ENCODE assay signal across 20 cellular contexts in genomic region chr9:4305586-4305985, GRCh38. TPM values are rescaled to one million over a fixed set of nuclear protein-coding genes. Genes with fewer than 3 reads are reported as not detected.
A peak's percentile ranks its signal among the peaks of the same experiment; 100 is the strongest.
DNase-seq lines count a peak whose midpoint lies in the region; ATAC-seq, FAIRE-seq and TF ChIP-seq lines count a peak whose summit lies in the region.
"Had no signal": no experiment of that assay in that cellular context is flagged by ENCODE, and none has a peak within 500 bp of the region (broad histone marks: within the 10 kb centered on the region; RNA-seq: fewer than 3 reads in every experiment).

No MANE protein-coding gene starts in this region.

- H3K4me1 Mint-ChIP-seq in activated naive CD4-positive, alpha-beta T cell treated with anti-CD3 and anti-CD28 coated beads for 36 hours (ENCODE audit: low read depth) = peaks cover 56% of the 10 kb centered on the region
- H3K4me1 Mint-ChIP-seq: activated B cell treated with CpG ODN at 0.5 μM for 24 hours had no signal

- H3K9me3 Mint-ChIP-seq in activated naive CD4-positive, alpha-beta T cell treated with anti-CD3 and anti-CD28 coated beads, Interleukin-2, amount 50 U/mL, for 72 hours = no peaks in the 10 kb centered on the region
- no peaks in the 10 kb centered on the region for H3K9me3 Mint-ChIP-seq in activated naive CD4-positive, alpha-beta T cell treated with anti-CD3 and anti-CD28 coated beads for 36 hours
- H3K9me3 Mint-ChIP-seq: activated B cell treated with CpG ODN at 0.5 μM for 24 hours; activated T-cell treated with anti-CD3 and anti-CD28 coated beads, Interleukin-2, amount 50 U/mL, for 4 hours; T-helper 2 cell treated with Interferon-gamma antibody and Interleukin-4, amounts not matched to agents 5 μg/mL and 100 μg/mL, for 36 hours had no signal

- peak overlapping the region; percentile 29; the same call in 1 of the 2 replicates for H2AFZ ChIP-seq in GM12878 (ENCODE audit: control insufficient read depth, low read depth, low read length)

- H3K4me3 Mint-ChIP-seq in activated naive CD4-positive, alpha-beta T cell treated with anti-CD3 and anti-CD28 coated beads for 36 hours = no peak overlapping the region
- H3K4me3 Mint-ChIP-seq: activated B cell treated with CpG ODN at 0.5 μM for 24 hours; activated T-cell treated with anti-CD3 and anti-CD28 coated beads, Interleukin-2, amount 50 U/mL, for 4 hours; brain; T-helper 2 cell treated with Interferon-gamma antibody and Interleukin-4, amounts not matched to agents 5 μg/mL and 100 μg/mL, for 36 hours had no signal

- no peaks in the 10 kb centered on the region for H3K36me3 Mint-ChIP-seq in activated naive CD4-positive, alpha-beta T cell treated with anti-CD3 and anti-CD28 coated beads, Interleukin-2, amount 50 U/mL, for 72 hours
- no peaks in the 10 kb centered on the region for H3K36me3 Mint-ChIP-seq in activated naive CD4-positive, alpha-beta T cell treated with anti-CD3 and anti-CD28 coated beads for 36 hours (ENCODE audit: low read depth)
- H3K36me3 Mint-ChIP-seq: brain had no signal

- intact Hi-C loops in activated naive CD4-positive, alpha-beta T cell treated with anti-CD3 and anti-CD28 coated beads for 36 hours (cut with micrococcal nuclease) = loop anchor here (5.0 to 10.0 kb wide), 2 partner anchors 437 to 1319 kb away; partner anchors contain the start of genes AK3 and RIC1
- intact Hi-C loops in GM12878 (cut with micrococcal nuclease; ENCODE audit: unreplicated experiment) = no loop called here
- intact Hi-C loops in kidney (cut with DNase I) = no loop called here

- SMC1A ChIA-PET in GM12878 (lab: Charles Lee; ENCODE audit: uncharacterized antibody, unreplicated experiment) = interaction anchor here (0.8 kb wide), 1 partner anchor 33 kb away, joined by 3 read pairs; no protein-coding TSS in a partner anchor

- no peak for TF ChIP-seq RAD21 in GM12878 (IDR thresholded peaks at IDR 0.05; ENCODE audit: insufficient read depth, low read depth, low read length)

- no peaks in the 10 kb centered on the region for H4K20me1 ChIP-seq in GM12878 (ENCODE audit: control insufficient read depth, insufficient read depth)

- peak overlapping the region; percentile 22 to 53 for H3K27ac Mint-ChIP-seq in activated naive CD4-positive, alpha-beta T cell treated with anti-CD3 and anti-CD28 coated beads, Interleukin-2, amount 50 U/mL, for 72 hours
- H3K27ac Mint-ChIP-seq in activated naive CD4-positive, alpha-beta T cell treated with anti-CD3 and anti-CD28 coated beads for 36 hours = no peak overlapping the region
- H3K27ac Mint-ChIP-seq: activated B cell treated with CpG ODN at 0.5 μM for 24 hours; brain; T-helper 2 cell treated with Interferon-gamma antibody and Interleukin-4, amounts not matched to agents 5 μg/mL and 100 μg/mL, for 36 hours had no signal

- peaks cover 3% of the 10 kb centered on the region; the same call in 1 of the 2 replicates for H3K4me1 ChIP-seq in GM12878 (ENCODE audit: control insufficient read depth, insufficient read depth, low read length)
- peaks cover 0 to 11% of the 10 kb centered on the region in 2 donors for H3K4me1 ChIP-seq in kidney (ENCODE audit: control insufficient read depth in 1 of 2, insufficient read depth in 1 of 2, low read depth in 1 of 2, low read length in 2 of 2)
- H3K4me1 ChIP-seq: prostate gland had no signal

- no peaks in the 10 kb centered on the region for H3K79me2 ChIP-seq in GM12878 (ENCODE audit: control insufficient read depth, insufficient read depth, low read length)

- no peak for TF ChIP-seq POLR2A in GM12878 (IDR thresholded peaks at IDR 0.05; ENCODE audit: low read depth, low read length)

- ATAC-seq in activated naive CD4-positive, alpha-beta T cell treated with anti-CD3 and anti-CD28 coated beads, Interleukin-2, amount 50 U/mL, for 72 hours = peak; percentile 15 to 47
- ATAC-seq in HG02798 (IDR thresholded peaks at IDR 0.05; ENCODE audit: poor library complexity, unreplicated experiment) (peak; percentile 51), GM12878 (no peak), HG03025 (IDR thresholded peaks at IDR 0.05; ENCODE audit: low FRiP score, unreplicated experiment) (no peak)
- ATAC-seq: SK-N-SH treated with all-trans-retinoic acid at 6 μM for 48 hours had no signal

- FAIRE-seq in GM12878 (lab: Jason Lieb, UNC) (no peak), kidney (lab: Jason Lieb, UNC) (no peak)

- POLR2A ChIA-PET in GM12878 (lab: Charles Lee) = no interaction called here

- RAD21 ChIA-PET in GM12878 (lab: Charles Lee; ENCODE audit: unreplicated experiment) = no interaction called here

- peaks cover 0 to 2% of the 10 kb centered on the region in 2 experiments; a peak in 3 of 4 replicates for H3K27me3 ChIP-seq in GM12878 (replicated peaks in 1 of 2; ENCODE audit: control insufficient read depth in 2 of 2, insufficient read depth in 2 of 2, low read length in 1 of 2)

- CTCF ChIA-PET in activated naive CD4-positive, alpha-beta T cell treated with anti-CD3 and anti-CD28 coated beads for 36 hours (lab: Charles Lee) = interaction anchor here (1.1 to 6.9 kb wide), 4 partner anchors 9 to 339 kb away, joined by 3 to 48 read pairs (median 4); no protein-coding TSS in a partner anchor
- CTCF ChIA-PET in GM12878 (lab: Yijun Ruan, JAX) = interaction anchor here (1.0 to 2.1 kb wide), 4 partner anchors 10 to 35 kb away, joined by 3 to 8 read pairs (median 4); no protein-coding TSS in a partner anchor

- no peak for DNase-seq in activated naive CD4-positive, alpha-beta T cell treated with anti-CD3 and anti-CD28 coated beads, Interleukin-2, amount 50 U/mL, for 72 hours (ENCODE audit: low spot score in 2 of 2)
- no peak for DNase-seq in activated naive CD4-positive, alpha-beta T cell treated with anti-CD3 and anti-CD28 coated beads for 36 hours
- DNase-seq in GM12878 (ENCODE audit: low read depth, low spot score) (no peak), kidney (no peak), NCI-H146 treated with DMSO at 0.1 percent for 48 hours (lab: John Stamatoyannopoulos, UW; ENCODE audit: unreplicated experiment) (no peak), NOMO-1 (lab: John Stamatoyannopoulos, UW; ENCODE audit: unreplicated experiment in 2 of 2) (no peak)
- DNase-seq: activated B cell treated with CpG ODN at 0.5 μM for 24 hours; activated T-cell treated with anti-CD3 and anti-CD28 coated beads, Interleukin-2, amount 50 U/mL, for 4 hours; C1 segment of cervical spinal cord; GOT3; NCI-H146; NCI-H2171 treated with DMSO at 0.1 percent for 48 hours had no signal

- in situ Hi-C loops in GM12878 (cut with MboI) = no loop called here

- no peak overlapping the region for H3K9ac ChIP-seq in GM12878 (ENCODE audit: control insufficient read depth, insufficient read depth, low read length)
- no peak overlapping the region for H3K9ac ChIP-seq in kidney (ENCODE audit: low read length in 2 of 2)

- no peak for TF ChIP-seq EP300 in GM12878 (IDR thresholded peaks at IDR 0.05; ENCODE audit: borderline replicate concordance in 1 of 2, control insufficient read depth in 1 of 2, low read depth in 2 of 2, low read length in 2 of 2)

- TF ChIP-seq CTCF in GM12878 (IDR thresholded peaks at IDR 0.05 in 2 of 3, conservative IDR thresholded peaks at IDR 0.05 in 1 of 3; ENCODE audit: control insufficient read depth in 2 of 3, extremely low read depth in 1 of 3, insufficient read depth in 1 of 3, low read depth in 3 of 3, low read length in 3 of 3) (no peak), kidney (IDR thresholded peaks at IDR 0.05; ENCODE audit: borderline replicate concordance, extremely low read depth, insufficient read depth) (no peak)

- WGBS in GM12878 (ENCODE audit: insufficient coverage, insufficient replicate concordance, low lambda C conversion rate, missing lambda C conversion rate) = 89% methylated on average over 1 of the region's 1 CpG

- H3K4me2 ChIP-seq in GM12878 (ENCODE audit: control insufficient read depth, insufficient read depth) = no peak overlapping the region

- BruUV-seq in GM12878 (replicated peaks; lab: Mats Ljungman, UMichigan) = no TSS peak

- H3K27me3 Mint-ChIP-seq in activated naive CD4-positive, alpha-beta T cell treated with anti-CD3 and anti-CD28 coated beads for 36 hours (ENCODE audit: low read depth) = no peaks in the 10 kb centered on the region

- H3K36me3 ChIP-seq in GM12878 (ENCODE audit: control insufficient read depth in 2 of 2, insufficient read depth in 2 of 2, low read length in 1 of 2) (no peaks in the 10 kb centered on the region), kidney (ENCODE audit: control insufficient read depth in 1 of 2, insufficient read depth in 2 of 2, low read length in 2 of 2) (no peaks in the 10 kb centered on the region)
- H3K36me3 ChIP-seq: prostate gland had no signal

- H3K27ac ChIP-seq in GM12878 (ENCODE audit: control insufficient read depth, insufficient read depth) = no peak overlapping the region
- peak overlapping the region in 1 of 2 donors; percentile 16 for H3K27ac ChIP-seq in kidney (ENCODE audit: low read depth in 2 of 2, low read length in 2 of 2)
- H3K27ac ChIP-seq: prostate gland, RWPE1 had no signal

- H3K4me3 ChIP-seq in GM12878 = no peak overlapping the region
- H3K4me3 ChIP-seq in kidney (ENCODE audit: low read length in 2 of 2) = no peak overlapping the region
- H3K4me3 ChIP-seq: lung, prostate gland had no signal

- H3K9me3 ChIP-seq in GM12878 (replicated peaks; ENCODE audit: control insufficient read depth, insufficient read depth, low read length) (no peaks in the 10 kb centered on the region), kidney (ENCODE audit: control insufficient read depth in 1 of 2, low read length in 2 of 2) (no peaks in the 10 kb centered on the region)
- H3K9me3 ChIP-seq: prostate gland had no signal

RNA-seq across cellular contexts. Expression of gene GLIS3, which starts 5.7 kb away (rescaled TPM):
- total RNA-seq in activated naive CD4-positive, alpha-beta T cell treated with anti-CD3 and anti-CD28 coated beads, Interleukin-2, amount 50 U/mL, for 72 hours = 1 to 10 TPM; 2.2 to 6.4 TPM
- 1 to 10 TPM; 1.4 to 1.7 TPM for total RNA-seq in activated naive CD4-positive, alpha-beta T cell treated with anti-CD3 and anti-CD28 coated beads for 36 hours
- total RNA-seq in GM12878 (2013; cell fraction: nucleolus; rRNA removed) = 2.7 and 3.6 TPM in 2 replicates
- 0.06 and 0.60 TPM in 2 replicates for total RNA-seq in GM12878 (2014; rRNA removed)
- 0.28 and 0.45 TPM in 2 replicates for total RNA-seq in GM12878 (2014; rRNA removed; fragmentation: Illumina TruSeq; extraction: Trizol)
- total RNA-seq in GM12878 (2021) = 0.56 and 0.64 TPM in 2 replicates
- 0.21 TPM for polyA plus RNA-seq in GM12878 (2011; ENCODE audit: low read depth)
- polyA plus RNA-seq in GM12878 (2011; rRNA removed) = 0.04 and 0.08 TPM in 2 replicates
- polyA plus RNA-seq in GM12878 (2011; cell fraction: cytosol; rRNA removed) = 0.07 and 0.19 TPM in 2 replicates
- polyA plus RNA-seq in GM12878 (2011; cell fraction: nucleus; rRNA removed) = 0.24 and 0.29 TPM in 2 replicates
- 0.28 and 0.35 TPM in 2 replicates for polyA plus RNA-seq in GM12878 (2012)
- 0.18 and 0.25 TPM in 2 replicates for polyA plus RNA-seq in GM12878 (2014; fragmentation: Illumina TruSeq; extraction: Trizol)
- under 1 TPM in 1 of 2 experiments, not detected in 1; 0.09 TPM for polyA plus RNA-seq in GM12878 (2014; fragmentation: Nextera tagmentation; extraction: Ambion mirVana)
- polyA plus RNA-seq in GM12878 (2014; rRNA removed) = 0.08 and 0.09 TPM in 2 replicates
- polyA plus RNA-seq in GM12878 (2016; fragmentation: Nextera tagmentation; extraction: Ambion mirVana) = under 1 TPM; 0.13 to 0.16 TPM
- polyA minus RNA-seq in GM12878 (2011; rRNA and poly(A)+ RNA removed) = 0.80 and 2.2 TPM in 2 replicates
- not detected in 2 replicates for polyA minus RNA-seq in GM12878 (2011; cell fraction: cytosol; rRNA and poly(A)+ RNA removed)
- 1.2 and 3.4 TPM in 2 replicates for polyA minus RNA-seq in GM12878 (2011; cell fraction: nucleus; rRNA and poly(A)+ RNA removed)
- 90.0 TPM for total RNA-seq in kidney
- 5.4 TPM for polyA plus RNA-seq in kidney (ENCODE audit: insufficient read depth, low read depth, low replicate concordance)

Comparison
In these comparisons a context has a peak if more than half of its experiments do, and no peak if none do; other contexts are left out.
1. ATAC-seq: peak in activated naive CD4-positive, alpha-beta T cell treated with anti-CD3 and anti-CD28 coated beads, Interleukin-2, amount 50 U/mL, for 72 hours (2 of 2) and HG02798 (single experiment); none in GM12878 (single experiment) and HG03025 (single experiment).
2. RNA of gene GLIS3, which starts 5.7 kb away (total RNA-seq): 90.0 TPM in kidney (single experiment); 2.2 to 6.4 TPM in activated naive CD4-positive, alpha-beta T cell treated with anti-CD3 and anti-CD28 coated beads, Interleukin-2, amount 50 U/mL, for 72 hours, 1.4 to 1.7 TPM in activated naive CD4-positive, alpha-beta T cell treated with anti-CD3 and anti-CD28 coated beads for 36 hours and 0.06 to 3.6 TPM in GM12878; every median in the first group is over 10 times any median in the second.